In genomic region chr10:49360271-49361177, GRCh38 we compare ENCODE assay signal across 16 cellular contexts. TPM values are rescaled to one million over a fixed set of nuclear protein-coding genes. Genes with fewer than 3 reads are reported as not detected.
DNase-seq lines count a peak whose midpoint lies in the region; ATAC-seq and TF ChIP-seq lines count a peak whose summit lies in the region.
"Had no signal": no experiment of that assay in that cellular context is flagged by ENCODE, and none has a peak within 500 bp of the region (broad histone marks: within the 10 kb centered on the region; RNA-seq: fewer than 3 reads in every experiment).

No MANE protein-coding gene starts in this region.

- no peaks in the 10 kb centered on the region for H3K36me3 ChIP-seq in trophoblast cell (ENCODE audit: control insufficient read depth in 1 of 2, insufficient read depth in 2 of 2, low read length in 2 of 2)
- H3K36me3 ChIP-seq in esophagus squamous epithelium, result no peaks in the 10 kb centered on the region
- H3K36me3 ChIP-seq: tibial nerve had no signal

- peak overlapping the region; percentile 25 for H3K14ac ChIP-seq in trophoblast cell (ENCODE audit: low read length)

- H4K12ac ChIP-seq in trophoblast cell (ENCODE audit: low read depth, low read length), result no peak overlapping the region

- no peak overlapping the region for H2BK5ac ChIP-seq in trophoblast cell (ENCODE audit: low read depth, low read length, poor library complexity)

- H3K79me2 ChIP-seq in trophoblast cell (ENCODE audit: control insufficient read depth, insufficient read depth, low read length, poor library complexity), result peaks cover 3% of the 10 kb centered on the region

- no peak overlapping the region for H2AFZ ChIP-seq in trophoblast cell (ENCODE audit: insufficient read depth, low read length, poor library complexity)

- H3K27me3 Mint-ChIP-seq in glutamatergic neuron (ENCODE audit: unreplicated experiment), result peaks cover 19% of the 10 kb centered on the region
- H3K27me3 Mint-ChIP-seq in effector memory CD8-positive, alpha-beta T cell, result peaks cover 5 to 25% of the 10 kb centered on the region in 2 donors

- TF ChIP-seq POLR2A in esophagus squamous epithelium (IDR thresholded peaks at IDR 0.05), result no peak

- peaks cover 33% of the 10 kb centered on the region for H3K9me3 Mint-ChIP-seq in glutamatergic neuron (ENCODE audit: unreplicated experiment)
- H3K9me3 Mint-ChIP-seq in effector memory CD8-positive, alpha-beta T cell, result no peaks in the 10 kb centered on the region

- H3K18ac ChIP-seq in trophoblast cell (ENCODE audit: low read length), result peak overlapping the region; percentile 25

- H4K91ac ChIP-seq in trophoblast cell (ENCODE audit: low read depth, low read length), result peak overlapping the region; percentile 31

- H3K4me1 ChIP-seq in trophoblast cell (ENCODE audit: control insufficient read depth in 1 of 2, insufficient read depth in 2 of 2, low read length in 2 of 2), result peaks cover 12 to 14% of the 10 kb centered on the region in 2 experiments
- peaks cover 0 to 10% (median 5%) of the 10 kb centered on the region in 3 donors for H3K4me1 ChIP-seq in esophagus squamous epithelium
- H3K4me1 ChIP-seq: Caco-2, tibial nerve had no signal

- H3K27me3 ChIP-seq in trophoblast cell (ENCODE audit: insufficient read depth, low read length) (no peaks in the 10 kb centered on the region), esophagus squamous epithelium (no peaks in the 10 kb centered on the region)
- H3K27me3 ChIP-seq: tibial nerve had no signal

- peak overlapping the region; percentile 12 for H3K4ac ChIP-seq in trophoblast cell (ENCODE audit: low read depth, low read length)

- H3K4me3 ChIP-seq in trophoblast cell (ENCODE audit: low read depth, low read length) (no peak overlapping the region), esophagus squamous epithelium (no peak overlapping the region)
- H3K4me3 ChIP-seq: tibial nerve had no signal

- no peak overlapping the region for H3K9ac ChIP-seq in trophoblast cell (ENCODE audit: low read length)

- peak overlapping the region; percentile 27 for H2BK120ac ChIP-seq in trophoblast cell (ENCODE audit: insufficient read depth, low read length, poor library complexity)

- ATAC-seq in GM18498 (IDR thresholded peaks at IDR 0.05; ENCODE audit: unreplicated experiment), result no peak
- ATAC-seq in effector memory CD8-positive, alpha-beta T cell (replicated peaks), result no peak

- no peak overlapping the region for H3K23ac ChIP-seq in trophoblast cell (ENCODE audit: low read length)

- no peak overlapping the region for H4K8ac ChIP-seq in trophoblast cell (ENCODE audit: low read depth, low read length)

- H3K4me2 ChIP-seq in trophoblast cell (ENCODE audit: low read length), result peak overlapping the region; percentile 7

- TF ChIP-seq CTCF in glutamatergic neuron (IDR thresholded peaks at IDR 0.05; ENCODE audit: partially characterized antibody, unreplicated experiment) (no peak), GM20000 (IDR thresholded peaks at IDR 0.05; ENCODE audit: extremely low read depth, missing control alignments) (no peak), esophagus squamous epithelium (IDR thresholded peaks at IDR 0.05) (no peak)

- H3K79me1 ChIP-seq in trophoblast cell (ENCODE audit: low read length), result peaks cover 5% of the 10 kb centered on the region

- peak overlapping the region; percentile 38 for H3K27ac ChIP-seq in trophoblast cell (ENCODE audit: low read depth, low read length)
- H3K27ac ChIP-seq in esophagus squamous epithelium, result peak overlapping the region in 1 of 4 donors; percentile 28
- H3K27ac ChIP-seq: RWPE1 had no signal

- no peaks in the 10 kb centered on the region for H3K9me3 ChIP-seq in trophoblast cell (ENCODE audit: insufficient read depth, low read depth, low read length)
- peaks cover 0 to 5% (median 0%) of the 10 kb centered on the region in 3 donors for H3K9me3 ChIP-seq in esophagus squamous epithelium
- H3K9me3 ChIP-seq: Caco-2 had no signal

- H3K4me1 Mint-ChIP-seq in glutamatergic neuron (ENCODE audit: low read depth, unreplicated experiment), result peaks cover 45% of the 10 kb centered on the region
- H3K4me1 Mint-ChIP-seq in effector memory CD8-positive, alpha-beta T cell (ENCODE audit: low read depth in 2 of 2), result peaks cover 0 to 2% of the 10 kb centered on the region in 2 donors

- peak overlapping the region; percentile 91 for H3K27ac Mint-ChIP-seq in glutamatergic neuron (ENCODE audit: unreplicated experiment)
- H3K27ac Mint-ChIP-seq in effector memory CD8-positive, alpha-beta T cell, result no peak overlapping the region

- H2AK5ac ChIP-seq in trophoblast cell (ENCODE audit: low read length), result peak overlapping the region; percentile 1

- WGBS in trophoblast cell (ENCODE audit: extremely low coverage, insufficient coverage, insufficient read length), result no CpG with 5 or more reads among the region's 15 CpGs
- WGBS in esophagus squamous epithelium, 2 donors, result 50 to 68% methylated on average over 3 to 5 of the region's 15 CpGs

- intact Hi-C loops in esophagus squamous epithelium (cut with DNase I), result no loop called here

- peak overlapping the region; percentile 25 for H2BK12ac ChIP-seq in trophoblast cell (ENCODE audit: low read length)

- no peak overlapping the region for H3K4me3 Mint-ChIP-seq in glutamatergic neuron (ENCODE audit: unreplicated experiment)
- H3K4me3 Mint-ChIP-seq in effector memory CD8-positive, alpha-beta T cell, result no peak overlapping the region

- DNase-seq in Daoy (ENCODE audit: low read depth), result peak; percentile 9
- peak; percentile 21 to 55 for DNase-seq in NCI-H446 (lab: John Stamatoyannopoulos, UW)
- peak; percentile 58 for DNase-seq in glutamatergic neuron
- DNase-seq in trophoblast cell, result peak in 1 of 2 donors; percentile 4
- no peak for DNase-seq in effector memory CD8-positive, alpha-beta T cell
- no peak for DNase-seq in GM20000 (ENCODE audit: low spot score)
- DNase-seq in esophagus squamous epithelium (lab: John Stamatoyannopoulos, UW), result no peak
- DNase-seq: activated effector memory CD4-positive, alpha-beta T cell treated with anti-CD3 and anti-CD28 coated beads, Interleukin-2, amount 50 U/mL, for 16 hours; Caco-2; caudate nucleus; NCI-H187 had no signal

- H3K36me3 Mint-ChIP-seq in glutamatergic neuron (ENCODE audit: unreplicated experiment), result peaks cover 4% of the 10 kb centered on the region
- no peaks in the 10 kb centered on the region for H3K36me3 Mint-ChIP-seq in effector memory CD8-positive, alpha-beta T cell (ENCODE audit: insufficient read depth)

RNA-seq across cellular contexts. Expression of gene DRGX, which starts 35.4 kb away (rescaled TPM):
- total RNA-seq in Daoy (2014; rRNA removed; shearing (Covaris generic)), result not detected in 2 replicates
- total RNA-seq in glutamatergic neuron (ENCODE audit: unreplicated experiment), result 65.2 TPM
- polyA plus RNA-seq in trophoblast cell (2013), result not detected in 2 replicates
- not detected for total RNA-seq in esophagus squamous epithelium
- total RNA-seq: Caco-2, liver, pulmonary artery endothelial cell, tibial nerve had no signal
- polyA plus RNA-seq: liver had no signal

Comparison
In these comparisons a context has a peak if more than half of its experiments do, and no peak if none do; other contexts are left out.
1. DNase-seq: peak in Daoy (single experiment), NCI-H446 (2 of 2) and glutamatergic neuron (single experiment); none in effector memory CD8-positive, alpha-beta T cell (0 of 3), GM20000 (single experiment) and esophagus squamous epithelium (single experiment).
2. RNA of gene DRGX, which starts 35.4 kb away (total RNA-seq): 65.2 TPM in glutamatergic neuron (single experiment); not detected in Daoy and not detected in esophagus squamous epithelium; every median in the first group is over 10 times any median in the second.